In the genomic region with DNA sequence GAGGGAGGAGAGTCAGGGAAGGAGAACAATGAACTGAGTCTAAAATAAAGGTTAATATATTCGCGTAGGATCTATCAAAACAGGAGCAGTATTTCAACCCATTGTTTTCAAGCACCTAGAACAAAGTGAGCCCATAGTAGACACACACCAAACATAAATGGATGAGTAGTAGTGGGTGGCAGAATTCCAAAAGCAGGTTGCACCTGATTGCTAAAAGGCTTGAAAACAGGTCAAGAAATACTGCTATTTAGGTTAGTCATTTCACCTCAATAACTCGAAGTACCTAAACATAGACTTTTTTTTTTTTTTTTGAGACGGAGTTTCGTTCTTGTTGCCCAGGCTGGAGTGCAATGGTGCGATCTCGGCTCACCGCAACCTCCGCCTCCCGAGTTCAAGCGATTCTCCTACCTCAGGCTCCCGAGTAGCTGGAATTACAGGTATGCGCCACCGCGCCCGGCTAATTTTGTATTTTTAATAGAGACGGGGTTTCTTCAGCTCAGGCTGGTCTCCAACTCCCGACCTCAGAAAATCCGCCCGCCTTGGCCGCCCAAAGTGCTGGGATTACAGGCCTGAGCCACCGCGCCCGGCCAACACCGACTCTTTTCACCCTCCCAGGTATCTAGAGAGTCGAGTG, we compare ENCODE assay signal across 8 cellular contexts. TPM values are rescaled to one million over a fixed set of nuclear protein-coding genes. Genes with fewer than 3 reads are reported as not detected.
DNase-seq lines count a peak whose midpoint lies in the region; ATAC-seq lines count a peak whose summit lies in the region.

No MANE protein-coding gene starts in this region.

- H3K4me1 ChIP-seq in BLaER1 treated with 17β-estradiol and CSF1 and Interleukin-3, amounts not matched to agents 10 nM and 100 nM = peaks cover 12 to 21% (median 17%) of the 10 kb centered on the region in 10 experiments
- H3K4me1 ChIP-seq in Karpas-422 (ENCODE audit: low read length) (peaks cover 18% of the 10 kb centered on the region), mucosa of stomach (ENCODE audit: control insufficient read depth, insufficient read depth, low read length) (peaks cover 34% of the 10 kb centered on the region)

- peaks cover 0 to 12% (median 0%) of the 10 kb centered on the region in 11 experiments; a peak in 3 of 22 replicates for H4K20me1 ChIP-seq in BLaER1 treated with 17β-estradiol and CSF1 and Interleukin-3, amounts not matched to agents 10 nM and 100 nM
- no peaks in the 10 kb centered on the region for H4K20me1 ChIP-seq in Karpas-422 (ENCODE audit: insufficient read depth, low read depth, low read length)

- H3K27me3 ChIP-seq in BLaER1 treated with 17β-estradiol and CSF1 and Interleukin-3, amounts not matched to agents 10 nM and 100 nM = no peaks in the 10 kb centered on the region
- H3K27me3 ChIP-seq in Karpas-422 (ENCODE audit: low read length) = no peaks in the 10 kb centered on the region
- no peaks in the 10 kb centered on the region for H3K27me3 ChIP-seq in mucosa of stomach (ENCODE audit: control insufficient read depth, insufficient read depth, low read length)

- peak overlapping the region; percentile 77 to 95 (median 92) for H3K4me3 ChIP-seq in BLaER1 treated with 17β-estradiol and CSF1 and Interleukin-3, amounts not matched to agents 10 nM and 100 nM
- no peak overlapping the region for H3K4me3 ChIP-seq in Karpas-422 (ENCODE audit: low read length)
- H3K4me3 ChIP-seq in mucosa of stomach (ENCODE audit: low read length) = peak overlapping the region; percentile 52

- H2AFZ ChIP-seq in Karpas-422 (ENCODE audit: low read length) = peak overlapping the region; percentile 100; the same call in 1 of the 2 replicates

- ATAC-seq in HG03095 (IDR thresholded peaks at IDR 0.05; ENCODE audit: unreplicated experiment) = no peak

- H3K9me2 ChIP-seq in Karpas-422 (replicated peaks; ENCODE audit: insufficient read depth, low read length) = no peaks in the 10 kb centered on the region

- peak overlapping the region in 9 of 11 experiments; percentile 84 to 94 (median 93); a peak in 9 of 22 replicates for H3K9ac ChIP-seq in BLaER1 treated with 17β-estradiol and CSF1 and Interleukin-3, amounts not matched to agents 10 nM and 100 nM
- H3K9ac ChIP-seq in Karpas-422 (ENCODE audit: low read length) (no peak overlapping the region), mucosa of stomach (ENCODE audit: low read length) (peak overlapping the region; percentile 84)

- no peaks in the 10 kb centered on the region for H3K9me3 ChIP-seq in BLaER1 treated with 17β-estradiol and CSF1 and Interleukin-3, amounts not matched to agents 10 nM and 100 nM (replicated peaks in 1 of 11)
- H3K9me3 ChIP-seq in Karpas-422 (ENCODE audit: low read length) (no peaks in the 10 kb centered on the region), mucosa of stomach (ENCODE audit: control insufficient read depth, low read length) (no peaks in the 10 kb centered on the region)

- H3K79me2 ChIP-seq in Karpas-422 (ENCODE audit: low read length) = no peaks in the 10 kb centered on the region

- DNase-seq in Karpas-422 (no peak), cerebellar cortex (ENCODE audit: low spot score) (peak; percentile 47), SKM-1 treated with dmso at 0.1 percent for 144 hours (lab: John Stamatoyannopoulos, UW; ENCODE audit: unreplicated experiment) (no peak), mesenteric fat pad (ENCODE audit: low spot score) (no peak)
- DNase-seq in activated CD8-positive, alpha-beta memory T cell treated with anti-CD3 and anti-CD28 coated beads, Interleukin-2, amount 50 U/mL, for 4 hours = no peak

- peak overlapping the region; percentile 72 to 93 (median 85) for H3K4me2 ChIP-seq in BLaER1 treated with 17β-estradiol and CSF1 and Interleukin-3, amounts not matched to agents 10 nM and 100 nM
- peak overlapping the region; percentile 93 for H3K4me2 ChIP-seq in Karpas-422 (ENCODE audit: low read depth, low read length, poor library complexity, severe bottlenecking)

- H3K27ac ChIP-seq in BLaER1 treated with 17β-estradiol and CSF1 and Interleukin-3, amounts not matched to agents 10 nM and 100 nM = peak overlapping the region in 2 of 11 experiments; percentile 54 to 91; a peak in 3 of 22 replicates
- H3K27ac ChIP-seq in Karpas-422 (ENCODE audit: low read length) = no peak overlapping the region

- no peaks in the 10 kb centered on the region for H3K36me3 ChIP-seq in BLaER1 treated with 17β-estradiol and CSF1 and Interleukin-3, amounts not matched to agents 10 nM and 100 nM
- no peaks in the 10 kb centered on the region for H3K36me3 ChIP-seq in Karpas-422 (ENCODE audit: insufficient read depth, low read length)
- H3K36me3 ChIP-seq in mucosa of stomach (ENCODE audit: control insufficient read depth, insufficient read depth, low read length) = no peaks in the 10 kb centered on the region

RNA-seq across cellular contexts. Expression of gene ABHD5, which starts 0.9 kb away (rescaled TPM):
- total RNA-seq in Karpas-422 (2014; rRNA removed; shearing (Covaris generic); ENCODE audit: low replicate concordance) = 3.2 and 7.4 TPM in 2 replicates
- total RNA-seq in mesenteric fat pad = 215 TPM

Comparison
In these comparisons a context has a peak if more than half of its experiments do, and no peak if none do; other contexts are left out.
1. RNA of gene ABHD5, which starts 0.9 kb away (total RNA-seq): 215 TPM in mesenteric fat pad (single experiment); 3.2 to 7.4 TPM in Karpas-422; every median in the first group is over 10 times any median in the second.